In the genomic region with DNA sequence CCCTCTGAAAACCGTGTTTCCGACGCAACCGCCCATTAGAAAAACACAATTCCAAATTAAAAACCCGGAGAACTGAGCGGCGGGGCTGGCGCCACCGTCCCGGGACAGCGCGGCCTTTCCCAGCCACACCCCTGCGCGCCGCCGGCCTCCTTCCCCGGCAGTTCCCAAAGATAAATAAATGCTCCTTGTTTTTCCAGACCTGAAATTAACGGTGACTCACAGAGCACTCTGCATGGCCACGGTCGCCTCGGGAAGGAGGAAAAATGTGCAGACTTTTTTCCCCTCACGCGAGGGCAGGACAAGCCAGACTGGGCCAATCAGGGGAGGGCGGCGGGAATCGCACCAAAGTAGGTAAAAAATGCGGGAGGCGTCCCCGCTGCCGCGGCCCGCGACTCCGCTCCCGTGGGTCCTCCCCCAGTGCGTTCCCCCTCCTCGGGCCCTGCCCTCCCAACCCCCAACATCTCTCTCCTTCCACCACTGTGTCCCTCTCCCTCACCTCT, we compare ENCODE assay signal across 1 cellular context.
TF ChIP-seq lines count a peak whose summit lies in the region.

No MANE protein-coding gene starts in this region.

TF ChIP-seq in SK-N-SH, 30 proteins besides CTCF, POLR2A, EP300 and RAD21:
- TF ChIP-seq, protein P1, sequence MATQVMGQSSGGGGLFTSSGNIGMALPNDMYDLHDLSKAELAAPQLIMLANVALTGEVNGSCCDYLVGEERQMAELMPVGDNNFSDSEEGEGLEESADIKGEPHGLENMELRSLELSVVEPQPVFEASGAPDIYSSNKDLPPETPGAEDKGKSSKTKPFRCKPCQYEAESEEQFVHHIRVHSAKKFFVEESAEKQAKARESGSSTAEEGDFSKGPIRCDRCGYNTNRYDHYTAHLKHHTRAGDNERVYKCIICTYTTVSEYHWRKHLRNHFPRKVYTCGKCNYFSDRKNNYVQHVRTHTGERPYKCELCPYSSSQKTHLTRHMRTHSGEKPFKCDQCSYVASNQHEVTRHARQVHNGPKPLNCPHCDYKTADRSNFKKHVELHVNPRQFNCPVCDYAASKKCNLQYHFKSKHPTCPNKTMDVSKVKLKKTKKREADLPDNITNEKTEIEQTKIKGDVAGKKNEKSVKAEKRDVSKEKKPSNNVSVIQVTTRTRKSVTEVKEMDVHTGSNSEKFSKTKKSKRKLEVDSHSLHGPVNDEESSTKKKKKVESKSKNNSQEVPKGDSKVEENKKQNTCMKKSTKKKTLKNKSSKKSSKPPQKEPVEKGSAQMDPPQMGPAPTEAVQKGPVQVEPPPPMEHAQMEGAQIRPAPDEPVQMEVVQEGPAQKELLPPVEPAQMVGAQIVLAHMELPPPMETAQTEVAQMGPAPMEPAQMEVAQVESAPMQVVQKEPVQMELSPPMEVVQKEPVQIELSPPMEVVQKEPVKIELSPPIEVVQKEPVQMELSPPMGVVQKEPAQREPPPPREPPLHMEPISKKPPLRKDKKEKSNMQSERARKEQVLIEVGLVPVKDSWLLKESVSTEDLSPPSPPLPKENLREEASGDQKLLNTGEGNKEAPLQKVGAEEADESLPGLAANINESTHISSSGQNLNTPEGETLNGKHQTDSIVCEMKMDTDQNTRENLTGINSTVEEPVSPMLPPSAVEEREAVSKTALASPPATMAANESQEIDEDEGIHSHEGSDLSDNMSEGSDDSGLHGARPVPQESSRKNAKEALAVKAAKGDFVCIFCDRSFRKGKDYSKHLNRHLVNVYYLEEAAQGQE (IDR thresholded peaks at IDR 0.05; ENCODE audit: low read depth, low read length) = peak; percentile 62; the same call in 1 of the 2 replicates
- TF ChIP-seq RXRA (IDR thresholded peaks at IDR 0.05; ENCODE audit: borderline replicate concordance, low read depth) = peak; percentile 36; the same call in 1 of the 2 replicates
- TF ChIP-seq ELF1 (IDR thresholded peaks at IDR 0.05) = no peak
- 0 out of 2 replicates have a peak, but pooled peaks have one; percentile 31 for TF ChIP-seq FOXM1 (IDR thresholded peaks at IDR 0.05; ENCODE audit: low read depth)
- TF ChIP-seq MEF2A (IDR thresholded peaks at IDR 0.05; ENCODE audit: borderline replicate concordance, low read depth) = peak; percentile 41; the same call in 1 of the 2 replicates
- TF ChIP-seq, protein P2, sequence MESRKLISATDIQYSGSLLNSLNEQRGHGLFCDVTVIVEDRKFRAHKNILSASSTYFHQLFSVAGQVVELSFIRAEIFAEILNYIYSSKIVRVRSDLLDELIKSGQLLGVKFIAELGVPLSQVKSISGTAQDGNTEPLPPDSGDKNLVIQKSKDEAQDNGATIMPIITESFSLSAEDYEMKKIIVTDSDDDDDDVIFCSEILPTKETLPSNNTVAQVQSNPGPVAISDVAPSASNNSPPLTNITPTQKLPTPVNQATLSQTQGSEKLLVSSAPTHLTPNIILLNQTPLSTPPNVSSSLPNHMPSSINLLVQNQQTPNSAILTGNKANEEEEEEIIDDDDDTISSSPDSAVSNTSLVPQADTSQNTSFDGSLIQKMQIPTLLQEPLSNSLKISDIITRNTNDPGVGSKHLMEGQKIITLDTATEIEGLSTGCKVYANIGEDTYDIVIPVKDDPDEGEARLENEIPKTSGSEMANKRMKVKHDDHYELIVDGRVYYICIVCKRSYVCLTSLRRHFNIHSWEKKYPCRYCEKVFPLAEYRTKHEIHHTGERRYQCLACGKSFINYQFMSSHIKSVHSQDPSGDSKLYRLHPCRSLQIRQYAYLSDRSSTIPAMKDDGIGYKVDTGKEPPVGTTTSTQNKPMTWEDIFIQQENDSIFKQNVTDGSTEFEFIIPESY (IDR thresholded peaks at IDR 0.05; ENCODE audit: borderline replicate concordance, low read depth) = peak; percentile 69; the same call in 1 of the 2 replicates
- TF ChIP-seq, protein P3, sequence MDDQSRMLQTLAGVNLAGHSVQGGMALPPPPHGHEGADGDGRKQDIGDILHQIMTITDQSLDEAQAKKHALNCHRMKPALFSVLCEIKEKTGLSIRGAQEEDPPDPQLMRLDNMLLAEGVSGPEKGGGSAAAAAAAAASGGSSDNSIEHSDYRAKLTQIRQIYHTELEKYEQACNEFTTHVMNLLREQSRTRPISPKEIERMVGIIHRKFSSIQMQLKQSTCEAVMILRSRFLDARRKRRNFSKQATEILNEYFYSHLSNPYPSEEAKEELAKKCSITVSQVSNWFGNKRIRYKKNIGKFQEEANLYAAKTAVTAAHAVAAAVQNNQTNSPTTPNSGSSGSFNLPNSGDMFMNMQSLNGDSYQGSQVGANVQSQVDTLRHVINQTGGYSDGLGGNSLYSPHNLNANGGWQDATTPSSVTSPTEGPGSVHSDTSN (IDR thresholded peaks at IDR 0.05) = peak; percentile 70
- peak; percentile 71 for TF ChIP-seq TAF1 (IDR thresholded peaks at IDR 0.05; ENCODE audit: borderline replicate concordance, low read depth, low read length)
- peak; percentile 70 for TF ChIP-seq JUND (IDR thresholded peaks at IDR 0.05)
- TF ChIP-seq FOXJ3 (CRISPR knock-in tag; IDR thresholded peaks at IDR 0.05) = no peak
- TF ChIP-seq POLR2AphosphoS5 (IDR thresholded peaks at IDR 0.05; ENCODE audit: low read depth, low read length) = peak; percentile 92
- TF ChIP-seq, protein P4, sequence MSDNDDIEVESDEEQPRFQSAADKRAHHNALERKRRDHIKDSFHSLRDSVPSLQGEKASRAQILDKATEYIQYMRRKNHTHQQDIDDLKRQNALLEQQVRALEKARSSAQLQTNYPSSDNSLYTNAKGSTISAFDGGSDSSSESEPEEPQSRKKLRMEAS (IDR thresholded peaks at IDR 0.05; ENCODE audit: low read depth) = peak; percentile 83; the same call in 1 of the 2 replicates
- TF ChIP-seq SIN3A (IDR thresholded peaks at IDR 0.05; ENCODE audit: borderline replicate concordance, low read depth, low read length) = peak; percentile 77; the same call in 1 of the 2 replicates
- TF ChIP-seq, protein P5, sequence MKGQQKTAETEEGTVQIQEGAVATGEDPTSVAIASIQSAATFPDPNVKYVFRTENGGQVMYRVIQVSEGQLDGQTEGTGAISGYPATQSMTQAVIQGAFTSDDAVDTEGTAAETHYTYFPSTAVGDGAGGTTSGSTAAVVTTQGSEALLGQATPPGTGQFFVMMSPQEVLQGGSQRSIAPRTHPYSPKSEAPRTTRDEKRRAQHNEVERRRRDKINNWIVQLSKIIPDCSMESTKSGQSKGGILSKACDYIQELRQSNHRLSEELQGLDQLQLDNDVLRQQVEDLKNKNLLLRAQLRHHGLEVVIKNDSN (IDR thresholded peaks at IDR 0.05; ENCODE audit: borderline replicate concordance, low read depth) = no peak
- TF ChIP-seq TCF12 (IDR thresholded peaks at IDR 0.05) = peak; percentile 62; the same call in 1 of the 2 replicates
- peak; percentile 51 for TF ChIP-seq CHD2 (IDR thresholded peaks at IDR 0.05; ENCODE audit: low read length, partially characterized antibody)
- peak; percentile 76; the same call in 1 of the 2 replicates for TF ChIP-seq FOSL2 (IDR thresholded peaks at IDR 0.05; ENCODE audit: borderline replicate concordance, low read depth)
- peak; percentile 23; the same call in 1 of the 2 replicates for TF ChIP-seq NFIC (IDR thresholded peaks at IDR 0.05; ENCODE audit: borderline replicate concordance)
- TF ChIP-seq MXI1 (IDR thresholded peaks at IDR 0.05; ENCODE audit: low read depth, low read length) = peak; percentile 55
- no peak for TF ChIP-seq RCOR1 (IDR thresholded peaks at IDR 0.05; ENCODE audit: low read length)
- 0 out of 2 replicates have a peak, but pooled peaks have one; percentile 50 for TF ChIP-seq TEAD4 (IDR thresholded peaks at IDR 0.05; ENCODE audit: borderline replicate concordance, insufficient read depth)
